Comparison of ENCODE assay signal across 10 cellular contexts in genomic region chr1:15965228-15965767, GRCh38. TPM values are rescaled to one million over a fixed set of nuclear protein-coding genes. Genes with fewer than 3 reads are reported as not detected.
DNase-seq lines count a peak whose midpoint lies in the region; ATAC-seq and TF ChIP-seq lines count a peak whose summit lies in the region.
"Had no signal": no experiment of that assay in that cellular context is flagged by ENCODE, and none has a peak within 500 bp of the region (broad histone marks: within the 10 kb centered on the region; RNA-seq: fewer than 3 reads in every experiment).

No MANE protein-coding gene starts in this region.

- 0 out of 2 replicates have a peak overlapping the region, but pooled peaks have one; percentile 58 for H3K23ac ChIP-seq in IMR-90 (ENCODE audit: low read depth, low read length)

- no peaks in the 10 kb centered on the region for H3K9me3 Mint-ChIP-seq in Calu3 (ENCODE audit: low read depth, unreplicated experiment)

- no peak overlapping the region for H3K27ac Mint-ChIP-seq in Calu3 (ENCODE audit: unreplicated experiment)

- H3K18ac ChIP-seq in IMR-90 (ENCODE audit: low read depth, low read length), result peak overlapping the region; percentile 30; the same call in 1 of the 2 replicates

- H3K79me1 ChIP-seq in IMR-90 (ENCODE audit: low read depth in 1 of 2, low read length in 2 of 2), result peaks cover 48 to 89% of the 10 kb centered on the region in 2 experiments

- no peak for TF ChIP-seq POLR2A in IMR-90 (IDR thresholded peaks at IDR 0.05; ENCODE audit: low read depth, low read length)

- no CpG with 5 or more reads among the region's 7 CpGs for WGBS in IMR-90 (ENCODE audit: extremely low coverage in 2 of 2, insufficient read length in 1 of 2), 2 experiments
- 36% methylated on average over 7 of the region's 7 CpGs for WGBS in mammary epithelial cell (ENCODE audit: low coverage, missing lambda C conversion rate)

- H2AK5ac ChIP-seq in IMR-90 (ENCODE audit: low read depth, low read length), result peak overlapping the region; percentile 16

- no peaks in the 10 kb centered on the region for H3K9me3 ChIP-seq in IMR-90 (ENCODE audit: control insufficient read depth, insufficient read depth, low read length)
- no peaks in the 10 kb centered on the region for H3K9me3 ChIP-seq in mammary epithelial cell (replicated peaks; ENCODE audit: insufficient read depth, low read length)
- H3K9me3 ChIP-seq: right lobe of liver had no signal

- H3K4me2 ChIP-seq in IMR-90 (ENCODE audit: low read depth, low read length) (peak overlapping the region; percentile 1; the same call in 1 of the 2 replicates), mammary epithelial cell (ENCODE audit: insufficient read depth, low read depth, low read length) (no peak overlapping the region)

- peaks cover 15% of the 10 kb centered on the region; the same call in 1 of the 2 replicates for H4K20me1 ChIP-seq in IMR-90 (ENCODE audit: insufficient read depth, low read length)
- no peaks in the 10 kb centered on the region for H4K20me1 ChIP-seq in mammary epithelial cell (ENCODE audit: insufficient read depth, low read length)

- H4K91ac ChIP-seq in IMR-90 (ENCODE audit: insufficient read depth, low read depth, low read length), result 0 out of 2 replicates have a peak overlapping the region, but pooled peaks have one; percentile 2

- no peak overlapping the region; the same call in 1 of the 2 replicates for H3K14ac ChIP-seq in IMR-90 (replicated peaks; ENCODE audit: low read depth, low read length)

- H3K9me1 ChIP-seq in IMR-90 (ENCODE audit: insufficient read depth, low read length), result peaks cover 23% of the 10 kb centered on the region

- H2AFZ ChIP-seq in IMR-90 (replicated peaks; ENCODE audit: low read length, poor library complexity) (no peak overlapping the region), mammary epithelial cell (ENCODE audit: low read depth, low read length) (no peak overlapping the region)

- peaks cover 19% of the 10 kb centered on the region for H3K36me3 ChIP-seq in IMR-90 (ENCODE audit: control insufficient read depth, insufficient read depth, low read length)
- peaks cover 4% of the 10 kb centered on the region for H3K36me3 ChIP-seq in mammary epithelial cell (ENCODE audit: insufficient read depth, low read length)

- CTCF ChIA-PET in IMR-90 (lab: Yijun Ruan, JAX), result no interaction called here
- CTCF ChIA-PET in mammary epithelial cell (lab: Charles Lee; ENCODE audit: low non-redundant PET), result no interaction called here
- CTCF ChIA-PET in Calu3 (lab: Charles Lee), result no interaction called here

- BruUV-seq in IMR-90 (replicated peaks; lab: Mats Ljungman, UMichigan), result no TSS peak
- no TSS peak for BruUV-seq in mammary epithelial cell (replicated peaks; lab: Mats Ljungman, UMichigan)
- no TSS peak for BruUV-seq in Calu3 (replicated peaks; lab: Mats Ljungman, UMichigan)

- H3K56ac ChIP-seq in IMR-90 (ENCODE audit: extremely low read depth, insufficient read depth, low read length), result no peak overlapping the region; the same call in 1 of the 2 replicates

- H3K79me2 ChIP-seq in mammary epithelial cell (ENCODE audit: insufficient read depth, low read length), result peaks cover 72% of the 10 kb centered on the region

- TF ChIP-seq RAD21 in IMR-90 (IDR thresholded peaks at IDR 0.05; ENCODE audit: low read length), result no peak

- DNase-seq in AG08396 (ENCODE audit: low spot score) (peak; percentile 65), IMR-90 (peak; percentile 79), mammary epithelial cell (peak; percentile 32), medulla oblongata (ENCODE audit: extremely low spot score) (peak; percentile 92), germinal center (ENCODE audit: low spot score) (no peak), GDM1 (lab: John Stamatoyannopoulos, UW) (no peak), Calu3 (no peak), glomerular visceral epithelial cell (ENCODE audit: extremely low spot score) (no peak)
- DNase-seq: PC-3, right lobe of liver had no signal

- H3K4me1 ChIP-seq in IMR-90 (ENCODE audit: control insufficient read depth, insufficient read depth, low read length), result peaks cover 15% of the 10 kb centered on the region
- peaks cover 5% of the 10 kb centered on the region for H3K4me1 ChIP-seq in mammary epithelial cell (ENCODE audit: insufficient read depth, low read length)
- H3K4me1 ChIP-seq: right lobe of liver had no signal

- peak overlapping the region; percentile 24; the same call in 1 of the 2 replicates for H3K4ac ChIP-seq in IMR-90 (ENCODE audit: low read depth, low read length)

- no peak overlapping the region for H2BK15ac ChIP-seq in IMR-90 (ENCODE audit: low read depth, low read length)

- no peak overlapping the region for H3K27ac ChIP-seq in IMR-90 (ENCODE audit: insufficient read depth, low read length)
- H3K27ac ChIP-seq in mammary epithelial cell (ENCODE audit: insufficient read depth, low read depth, low read length), result no peak overlapping the region
- H3K27ac ChIP-seq: right lobe of liver had no signal

- dilution Hi-C loops in IMR-90 (cut with HindIII; ENCODE audit: low sequenced_read_pairs, unreplicated experiment), result no loop called here
- dilution Hi-C loops in mammary epithelial cell (cut with HindIII; ENCODE audit: low sequenced_read_pairs), result no loop called here

- H2BK20ac ChIP-seq in IMR-90 (ENCODE audit: low read depth, low read length), result no peak overlapping the region

- peak overlapping the region in 1 of 2 experiments; percentile 22; a peak in 1 of 4 replicates for H4K8ac ChIP-seq in IMR-90 (ENCODE audit: low read depth in 2 of 2, low read length in 2 of 2)

- H2BK5ac ChIP-seq in IMR-90 (ENCODE audit: low read depth, low read length, poor library complexity, severe bottlenecking), result peak overlapping the region; percentile 74

- POLR2A ChIA-PET in IMR-90 (lab: Charles Lee; ENCODE audit: unreplicated experiment), result no interaction called here

- H3K36me3 Mint-ChIP-seq in Calu3 (ENCODE audit: insufficient read depth, unreplicated experiment), result peaks cover 6% of the 10 kb centered on the region

- H3K4me1 Mint-ChIP-seq in Calu3 (ENCODE audit: low read depth, unreplicated experiment), result peaks cover 17% of the 10 kb centered on the region

- no peak overlapping the region for H3K4me3 Mint-ChIP-seq in Calu3 (ENCODE audit: low read depth, unreplicated experiment)

- no peaks in the 10 kb centered on the region for H3K27me3 Mint-ChIP-seq in Calu3 (ENCODE audit: unreplicated experiment)

- H3K27me3 ChIP-seq in IMR-90 (ENCODE audit: control insufficient read depth, insufficient read depth, low read length), result no peaks in the 10 kb centered on the region
- H3K27me3 ChIP-seq in mammary epithelial cell (ENCODE audit: insufficient read depth, low read length), result no peaks in the 10 kb centered on the region
- H3K27me3 ChIP-seq: right lobe of liver had no signal

- H2BK120ac ChIP-seq in IMR-90 (ENCODE audit: low read depth, low read length), result peak overlapping the region; percentile 0; the same call in 1 of the 2 replicates

- in situ Hi-C loops in IMR-90 (cut with MboI; ENCODE audit: low sequenced_read_pairs), result no loop called here
- in situ Hi-C loops in mammary epithelial cell (cut with MboI; ENCODE audit: low sequenced_read_pairs in 2 of 2), result no loop called here

- peak; percentile 70 for ATAC-seq in IMR-90 (ENCODE audit: low read depth)

- no peak overlapping the region for H2AK9ac ChIP-seq in IMR-90 (replicated peaks; ENCODE audit: low read depth, low read length, poor library complexity)

- intact Hi-C loops in IMR-90 (cut with micrococcal nuclease) (no loop called here), mammary epithelial cell (cut with micrococcal nuclease) (no loop called here), Calu3 (cut with micrococcal nuclease; ENCODE audit: unreplicated experiment) (no loop called here)

- no peak overlapping the region for H4K5ac ChIP-seq in IMR-90 (ENCODE audit: low read depth, low read length)

- H3K9ac ChIP-seq in IMR-90 (ENCODE audit: low read depth, low read length), result no peak overlapping the region
- no peak overlapping the region for H3K9ac ChIP-seq in mammary epithelial cell (ENCODE audit: insufficient read depth, low read length)

- TF ChIP-seq CTCF in IMR-90 (conservative IDR thresholded peaks at IDR 0.05; ENCODE audit: low read depth, low read length), result no peak
- TF ChIP-seq CTCF in mammary epithelial cell (conservative IDR thresholded peaks at IDR 0.05 in 1 of 2, IDR thresholded peaks at IDR 0.05 in 1 of 2; ENCODE audit: extremely low read depth in 1 of 2, insufficient read depth in 1 of 2, low read depth in 1 of 2, low read length in 2 of 2), result no peak
- no peak for TF ChIP-seq CTCF in Calu3 (IDR thresholded peaks at IDR 0.05; ENCODE audit: unreplicated experiment)

- H3K4me3 ChIP-seq in IMR-90 (ENCODE audit: insufficient read depth, low read depth, low read length), result no peak overlapping the region
- H3K4me3 ChIP-seq in mammary epithelial cell (replicated peaks in 1 of 3; ENCODE audit: insufficient read depth in 1 of 3, low read depth in 2 of 3, low read length in 3 of 3), result no peak overlapping the region
- H3K4me3 ChIP-seq: right lobe of liver had no signal

RNA-seq across cellular contexts. Expression of gene ZBTB17, which starts 10.6 kb away (rescaled TPM):
- total RNA-seq in IMR-90 (2012; rRNA removed) (26.3 and 29.7 TPM in 2 replicates), mammary epithelial cell (10 to 100 TPM; 26.2 to 36.6 TPM), Calu3 (2022) (22.1 and 26.6 TPM in 2 replicates)
- polyA plus RNA-seq in IMR-90 (2012; rRNA removed) (58.2 and 65.5 TPM in 2 replicates), mammary epithelial cell (25.2 TPM)
- polyA plus RNA-seq in IMR-90 (2012; cell fraction: cytosol; rRNA removed), result 27.1 and 37.4 TPM in 2 replicates
- 190 and 417 TPM in 2 replicates for polyA plus RNA-seq in IMR-90 (2012; cell fraction: nucleus; rRNA removed; ENCODE audit: low replicate concordance)
- 13.7 TPM for polyA minus RNA-seq in mammary epithelial cell

RNA-seq across cellular contexts. Expression of gene SRARP, which starts 38.7 kb away (rescaled TPM):
- total RNA-seq in IMR-90 (2012; rRNA removed), result not detected in 2 replicates
- not detected in 2 replicates for polyA plus RNA-seq in IMR-90 (2012; rRNA removed)
- polyA plus RNA-seq in IMR-90 (2012; cell fraction: cytosol; rRNA removed), result not detected in 2 replicates
- not detected in 2 replicates for polyA plus RNA-seq in IMR-90 (2012; cell fraction: nucleus; rRNA removed; ENCODE audit: low replicate concordance)
- total RNA-seq in mammary epithelial cell, result not detected
- not detected for polyA plus RNA-seq in mammary epithelial cell
- polyA minus RNA-seq in mammary epithelial cell, result not detected
- total RNA-seq in Calu3 (2022), result not detected in 2 replicates
- total RNA-seq: PC-3, right lobe of liver had no signal

RNA-seq across cellular contexts. Expression of gene HSPB7, which starts 52.5 kb away (rescaled TPM):
- 0.54 and 0.56 TPM in 2 replicates for total RNA-seq in IMR-90 (2012; rRNA removed)
- 3.0 and 4.3 TPM in 2 replicates for polyA plus RNA-seq in IMR-90 (2012; rRNA removed)
- polyA plus RNA-seq in IMR-90 (2012; cell fraction: cytosol; rRNA removed), result 2.7 and 5.1 TPM in 2 replicates
- polyA plus RNA-seq in IMR-90 (2012; cell fraction: nucleus; rRNA removed; ENCODE audit: low replicate concordance), result 3.0 and 6.7 TPM in 2 replicates
- under 1 TPM in 1 of 2 donors, not detected in 1; 0.17 TPM for total RNA-seq in mammary epithelial cell
- polyA plus RNA-seq in mammary epithelial cell, result not detected
- polyA minus RNA-seq in mammary epithelial cell, result not detected
- total RNA-seq in Calu3 (2022), result not detected in 2 replicates
- total RNA-seq: PC-3 had no signal

RNA-seq across cellular contexts. Expression of gene CLCNKA, which starts 56.5 kb away (rescaled TPM):
- total RNA-seq in IMR-90 (2012; rRNA removed), result not detected in 2 replicates
- 0.05 TPM in 1 of 2 replicates, not detected in the other for polyA plus RNA-seq in IMR-90 (2012; rRNA removed)
- polyA plus RNA-seq in IMR-90 (2012; cell fraction: cytosol; rRNA removed), result 0.07 and 0.16 TPM in 2 replicates
- 0.76 and 1.0 TPM in 2 replicates for polyA plus RNA-seq in IMR-90 (2012; cell fraction: nucleus; rRNA removed; ENCODE audit: low replicate concordance)
- not detected for total RNA-seq in mammary epithelial cell
- polyA plus RNA-seq in mammary epithelial cell, result not detected
- polyA minus RNA-seq in mammary epithelial cell, result not detected
- total RNA-seq in Calu3 (2022), result not detected in 2 replicates
- total RNA-seq: PC-3 had no signal

Comparison
In these comparisons a context has a peak if more than half of its experiments do, and no peak if none do; other contexts are left out.
1. DNase-seq: peak in AG08396 (single experiment), IMR-90 (single experiment), mammary epithelial cell (single experiment) and medulla oblongata (single experiment); none in germinal center (single experiment), GDM1 (single experiment), Calu3 (single experiment) and glomerular visceral epithelial cell (single experiment).